ENCODE assay signal across 14 cellular contexts in genomic region chr5:756865-757345, GRCh38. TPM values are rescaled to one million over a fixed set of nuclear protein-coding genes. Genes with fewer than 3 reads are reported as not detected.
A peak's percentile ranks its signal among the peaks of the same experiment; 100 is the strongest.
DNase-seq lines count a peak whose midpoint lies in the region; ATAC-seq and TF ChIP-seq lines count a peak whose summit lies in the region.
"Had no signal": no experiment of that assay in that cellular context is flagged by ENCODE, and none has a peak within 500 bp of the region (broad histone marks: within the 10 kb centered on the region; RNA-seq: fewer than 3 reads in every experiment).

No MANE protein-coding gene starts in this region.

- intact Hi-C loops in right cardiac atrium (cut with DNase I) = loop anchor here in 1 of 4 donors (10.0 kb wide), 1 partner anchor 88 kb away; no protein-coding TSS in a partner anchor
- intact Hi-C loops in psoas muscle (cut with DNase I) = no loop called here

- H3K27ac ChIP-seq in right cardiac atrium (ENCODE audit: low read length) = peak overlapping the region; percentile 25
- no peak overlapping the region for H3K27ac ChIP-seq in psoas muscle
- H3K27ac ChIP-seq: WERI-Rb-1 had no signal

- H3K36me3 ChIP-seq in psoas muscle (ENCODE audit: insufficient read depth in 1 of 2, low read depth in 1 of 2) = no peaks in the 10 kb centered on the region
- H3K36me3 ChIP-seq: WERI-Rb-1 had no signal

- TF ChIP-seq CTCF in psoas muscle (IDR thresholded peaks at IDR 0.05) = no peak

- H3K27me3 ChIP-seq in right cardiac atrium (ENCODE audit: control insufficient read depth, insufficient read depth) (no peaks in the 10 kb centered on the region), psoas muscle (ENCODE audit: insufficient read depth in 3 of 3, low read length in 2 of 3) (no peaks in the 10 kb centered on the region)

- WGBS in right cardiac atrium = 19% methylated on average over 10 of the region's 11 CpGs
- WGBS in psoas muscle, 3 donors = 20 to 47% (median 22%) methylated on average over 10 to 11 of the region's 11 CpGs

- H3K4me3 ChIP-seq in right cardiac atrium (ENCODE audit: low read length) (no peak overlapping the region), psoas muscle (no peak overlapping the region)

- H3K9me3 ChIP-seq in right cardiac atrium (ENCODE audit: control insufficient read depth, low read length) (no peaks in the 10 kb centered on the region), psoas muscle (no peaks in the 10 kb centered on the region)

- peak; percentile 7 for DNase-seq in GM03348 (ENCODE audit: low spot score)
- peak; percentile 54 for DNase-seq in T-helper 22 cell (ENCODE audit: low read depth)
- peak; percentile 91 to 94 (median 91) for DNase-seq in right cardiac atrium
- peak in 1 of 2 donors; percentile 63 for DNase-seq in psoas muscle
- DNase-seq in cerebellar nuclear complex (lab: John Stamatoyannopoulos, UW) = no peak
- DNase-seq: CD8-positive, alpha-beta memory T cell; HFFc6; NCI-H345; SHP77; WERI-Rb-1 had no signal

- H3K4me1 ChIP-seq in right cardiac atrium (ENCODE audit: control insufficient read depth, insufficient read depth, low read length) = no peaks in the 10 kb centered on the region
- H3K4me1 ChIP-seq in psoas muscle = peaks cover 25% of the 10 kb centered on the region

- ATAC-seq in right cardiac atrium (peak; percentile 80 to 84), psoas muscle (peak in 3 of 4 donors; percentile 14 to 19 (median 18)), HG03039 (IDR thresholded peaks at IDR 0.05; ENCODE audit: unreplicated experiment) (no peak), HG03460 (IDR thresholded peaks at IDR 0.05; ENCODE audit: unreplicated experiment) (no peak), GM21515 (IDR thresholded peaks at IDR 0.05; ENCODE audit: unreplicated experiment) (no peak)

RNA-seq across cellular contexts. Expression of gene ZDHHC11B, which starts 27.6 kb away (rescaled TPM):
- total RNA-seq in right cardiac atrium = 10 to 100 TPM; 17.0 to 49.2 (median 24.1) TPM
- polyA plus RNA-seq in right cardiac atrium = 6.6 TPM
- total RNA-seq in psoas muscle = 1 to 10 TPM in 3 of 4 donors, under 1 TPM in 1; 0.99 to 7.4 (median 2.8) TPM
- polyA plus RNA-seq in psoas muscle = 1 to 10 TPM in 1 of 3 donors, under 1 TPM in 2; 0.38 to 1.3 (median 0.55) TPM
- total RNA-seq: fibroblast of villous mesenchyme had no signal
- polyA plus RNA-seq: CD8-positive, alpha-beta memory T cell had no signal

Comparison
In these comparisons a context has a peak if more than half of its experiments do, and no peak if none do; other contexts are left out.
1. DNase-seq: peak in GM03348 (single experiment), T-helper 22 cell (single experiment) and right cardiac atrium (3 of 3); none in cerebellar nuclear complex (0 of 2).
2. ATAC-seq: peak in right cardiac atrium (2 of 2) and psoas muscle (3 of 4); none in HG03039 (single experiment), HG03460 (single experiment) and GM21515 (single experiment).